Comparison of ENCODE assay signal across 19 cellular contexts in genomic region chr1:15004396-15004795, GRCh38.
DNase-seq lines count a peak whose midpoint lies in the region; ATAC-seq, FAIRE-seq and TF ChIP-seq lines count a peak whose summit lies in the region.
"Had no signal": no experiment of that assay in that cellular context is flagged by ENCODE, and none has a peak within 500 bp of the region (broad histone marks: within the 10 kb centered on the region; RNA-seq: fewer than 3 reads in every experiment).

No MANE protein-coding gene starts in this region.

- no peak for TF ChIP-seq RAD21 in A549 (conservative IDR thresholded peaks at IDR 0.05 in 1 of 2, IDR thresholded peaks at IDR 0.05 in 1 of 2)

- H3K4me3 ChIP-seq in A549 (no peak overlapping the region), GM12865 (ENCODE audit: low read depth, low read length) (no peak overlapping the region), epithelial cell of esophagus (ENCODE audit: low read length) (no peak overlapping the region)
- H3K4me3 ChIP-seq: MG63 had no signal

- peaks cover 11% of the 10 kb centered on the region; the same call in 2 of the 3 replicates for H3K4me1 ChIP-seq in A549
- H3K4me1 ChIP-seq: BE2C had no signal

- 0 out of 3 replicates have a peak overlapping the region, but pooled peaks have one; percentile 10 for H3K4me2 ChIP-seq in A549

- no peak for TF ChIP-seq EP300 in A549 (IDR thresholded peaks at IDR 0.05)

- no peak for TF ChIP-seq POLR2A in A549 (IDR thresholded peaks at IDR 0.05; ENCODE audit: low read length)

- no peaks in the 10 kb centered on the region for H3K9me3 ChIP-seq in A549
- H3K9me3 ChIP-seq: BE2C, MG63 had no signal

- POLR2A ChIA-PET in A549 (lab: Yijun Ruan, JAX), result no interaction called here

- no peak for ATAC-seq in A549
- ATAC-seq: T-cell had no signal

- 19% methylated on average over 4 of the region's 4 CpGs for WGBS in A549 (ENCODE audit: missing lambda C conversion rate)

- FAIRE-seq in A549 (lab: Jason Lieb, UNC), result no peak

- TF ChIP-seq CTCF in A549 (IDR thresholded peaks at IDR 0.05) (no peak), GM12865 (IDR thresholded peaks at IDR 0.05; ENCODE audit: insufficient read depth, low read depth, low read length, missing control alignments) (no peak), epithelial cell of esophagus (IDR thresholded peaks at IDR 0.05; ENCODE audit: insufficient read depth, low read depth, low read length, missing control alignments) (no peak)

- DNase-seq in A549 (ENCODE audit: low read depth in 1 of 2, low spot score in 1 of 2) (peak in 1 of 2 experiments; percentile 25), GM12865 (ENCODE audit: low read depth) (peak; percentile 48), astrocyte of the hippocampus (ENCODE audit: low read depth, low spot score) (peak; percentile 28), epithelial cell of esophagus (ENCODE audit: low read depth) (peak; percentile 48), iPS-NIHi7 (ENCODE audit: extremely low spot score) (no peak), NCI-H1048 (lab: John Stamatoyannopoulos, UW) (no peak), NCI-H510A (lab: John Stamatoyannopoulos, UW) (no peak), A172 (ENCODE audit: low spot score) (no peak)
- DNase-seq: ACHN; BE2C; CD4-positive, alpha-beta T cell; HCEC 1CT; KG1; NCI-H1092 treated with DMSO at 0.1 percent for 48 hours; NCI-H1694 treated with DMSO at 0.1 percent for 48 hours; NCI-H2107; NCI-H345; T-cell had no signal

- no peak overlapping the region for H3K27ac ChIP-seq in A549

- CTCF ChIA-PET in A549 (lab: Yijun Ruan, JAX), result interaction anchor here (2.2 kb wide), 1 partner anchor 23 kb away, joined by 6 read pairs; no protein-coding TSS in a partner anchor

TF ChIP-seq in A549, 52 proteins besides CTCF, POLR2A, EP300 and RAD21:
- no peak for TF ChIP-seq JUN (IDR thresholded peaks at IDR 0.05)
- no peak for TF ChIP-seq RCOR1 (IDR thresholded peaks at IDR 0.05; ENCODE audit: low read depth, low read length)
- TF ChIP-seq SREBF2 (IDR thresholded peaks at IDR 0.05), result no peak
- no peak for TF ChIP-seq NPAS2 (CRISPR knock-in tag; IDR thresholded peaks at IDR 0.05; ENCODE audit: borderline replicate concordance)
- no peak for TF ChIP-seq HMGXB4 (CRISPR knock-in tag; IDR thresholded peaks at IDR 0.05; ENCODE audit: borderline replicate concordance)
- no peak for TF ChIP-seq FOXS1 (CRISPR knock-in tag; IDR thresholded peaks at IDR 0.05)
- TF ChIP-seq CBX2 (IDR thresholded peaks at IDR 0.05; ENCODE audit: borderline replicate concordance, low read depth), result no peak
- TF ChIP-seq FOSB (CRISPR knock-in tag; IDR thresholded peaks at IDR 0.05), result no peak
- no peak for TF ChIP-seq ZC3H11A (IDR thresholded peaks at IDR 0.05)
- TF ChIP-seq HES2 (IDR thresholded peaks at IDR 0.05), result no peak
- TF ChIP-seq CBX8 (IDR thresholded peaks at IDR 0.05), result no peak
- no peak for TF ChIP-seq ZFP36 (IDR thresholded peaks at IDR 0.05; ENCODE audit: borderline replicate concordance, partially characterized antibody)
- TF ChIP-seq CHD4 (IDR thresholded peaks at IDR 0.05; ENCODE audit: borderline replicate concordance), result no peak
- TF ChIP-seq ZSCAN20 (CRISPR knock-in tag; IDR thresholded peaks at IDR 0.05), result no peak
- no peak for TF ChIP-seq BCL3 (IDR thresholded peaks at IDR 0.05)
- no peak for TF ChIP-seq HEYL (CRISPR knock-in tag; IDR thresholded peaks at IDR 0.05)
- no peak for TF ChIP-seq ESRRA (IDR thresholded peaks at IDR 0.05; ENCODE audit: borderline replicate concordance, low read length)
- no peak for TF ChIP-seq ATOH8 (CRISPR knock-in tag; IDR thresholded peaks at IDR 0.05; ENCODE audit: low read depth)
- no peak for TF ChIP-seq SMC3 (IDR thresholded peaks at IDR 0.05)

Comparison
In these comparisons a context has a peak if more than half of its experiments do, and no peak if none do; other contexts are left out.
1. DNase-seq: peak in GM12865 (single experiment), astrocyte of the hippocampus (single experiment) and epithelial cell of esophagus (single experiment); none in iPS-NIHi7 (single experiment), NCI-H1048 (single experiment), NCI-H510A (single experiment) and A172 (single experiment).